Comparison of ENCODE assay signal across 1 cellular context in the genomic region with DNA sequence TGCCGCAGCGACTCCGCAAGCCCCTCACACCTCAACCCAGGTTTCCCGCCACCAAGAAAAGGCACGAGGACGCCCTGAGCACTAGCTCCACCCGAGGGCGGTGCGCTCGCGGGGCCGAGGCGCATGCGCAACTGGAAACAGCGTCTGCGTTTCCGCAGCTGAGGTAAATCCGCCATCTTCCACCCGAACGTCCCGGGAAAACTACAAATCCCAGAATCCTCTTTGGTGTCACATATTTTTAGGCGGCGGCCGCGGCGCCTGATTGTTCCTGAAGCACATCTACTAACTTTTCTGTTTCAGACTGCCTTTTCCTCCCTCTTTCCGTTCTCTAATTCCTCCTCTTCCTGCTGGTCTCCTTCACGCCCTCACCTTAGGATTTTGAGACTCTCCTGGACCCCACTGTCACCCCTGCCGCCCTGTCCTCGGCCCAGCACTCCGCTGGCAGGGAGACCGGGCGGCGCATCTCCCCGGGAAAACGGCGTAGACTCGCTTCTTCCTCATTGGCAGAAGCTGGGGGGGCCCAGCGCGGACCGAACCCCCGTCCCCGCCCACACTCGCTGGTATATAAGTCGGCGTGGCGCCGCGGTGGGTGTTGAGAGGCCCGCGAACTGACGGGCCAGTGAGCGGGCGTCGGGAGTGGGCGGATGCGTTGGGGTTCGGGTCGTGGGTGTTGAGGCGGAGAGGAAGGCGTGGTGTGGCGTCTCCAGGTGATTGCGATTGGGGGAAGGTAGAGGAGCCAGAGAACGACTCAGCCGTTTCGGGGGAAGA.
TF ChIP-seq lines count a peak whose summit lies in the region.

A gene with protein sequence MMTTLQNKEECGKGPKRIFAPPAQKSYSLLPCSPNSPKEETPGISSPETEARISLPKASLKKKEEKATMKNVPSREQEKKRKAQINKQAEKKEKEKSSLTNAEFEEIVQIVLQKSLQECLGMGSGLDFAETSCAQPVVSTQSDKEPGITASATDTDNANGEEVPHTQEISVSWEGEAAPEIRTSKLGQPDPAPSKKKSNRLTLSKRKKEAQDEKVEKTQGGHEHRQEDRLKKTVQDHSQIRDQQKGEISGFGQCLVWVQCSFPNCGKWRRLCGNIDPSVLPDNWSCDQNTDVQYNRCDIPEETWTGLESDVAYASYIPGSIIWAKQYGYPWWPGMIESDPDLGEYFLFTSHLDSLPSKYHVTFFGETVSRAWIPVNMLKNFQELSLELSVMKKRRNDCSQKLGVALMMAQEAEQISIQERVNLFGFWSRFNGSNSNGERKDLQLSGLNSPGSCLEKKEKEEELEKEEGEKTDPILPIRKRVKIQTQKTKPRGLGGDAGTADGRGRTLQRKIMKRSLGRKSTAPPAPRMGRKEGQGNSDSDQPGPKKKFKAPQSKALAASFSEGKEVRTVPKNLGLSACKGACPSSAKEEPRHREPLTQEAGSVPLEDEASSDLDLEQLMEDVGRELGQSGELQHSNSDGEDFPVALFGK (minus strand): TSS at position 505 of the 768 bp plus-strand sequence. CDS start 8,054 bp downstream, outside the sequence.

TF ChIP-seq in HepG2, 621 proteins besides CTCF, POLR2A, EP300 and RAD21 (continued from another document and continues in another):
- TF ChIP-seq, protein P1, sequence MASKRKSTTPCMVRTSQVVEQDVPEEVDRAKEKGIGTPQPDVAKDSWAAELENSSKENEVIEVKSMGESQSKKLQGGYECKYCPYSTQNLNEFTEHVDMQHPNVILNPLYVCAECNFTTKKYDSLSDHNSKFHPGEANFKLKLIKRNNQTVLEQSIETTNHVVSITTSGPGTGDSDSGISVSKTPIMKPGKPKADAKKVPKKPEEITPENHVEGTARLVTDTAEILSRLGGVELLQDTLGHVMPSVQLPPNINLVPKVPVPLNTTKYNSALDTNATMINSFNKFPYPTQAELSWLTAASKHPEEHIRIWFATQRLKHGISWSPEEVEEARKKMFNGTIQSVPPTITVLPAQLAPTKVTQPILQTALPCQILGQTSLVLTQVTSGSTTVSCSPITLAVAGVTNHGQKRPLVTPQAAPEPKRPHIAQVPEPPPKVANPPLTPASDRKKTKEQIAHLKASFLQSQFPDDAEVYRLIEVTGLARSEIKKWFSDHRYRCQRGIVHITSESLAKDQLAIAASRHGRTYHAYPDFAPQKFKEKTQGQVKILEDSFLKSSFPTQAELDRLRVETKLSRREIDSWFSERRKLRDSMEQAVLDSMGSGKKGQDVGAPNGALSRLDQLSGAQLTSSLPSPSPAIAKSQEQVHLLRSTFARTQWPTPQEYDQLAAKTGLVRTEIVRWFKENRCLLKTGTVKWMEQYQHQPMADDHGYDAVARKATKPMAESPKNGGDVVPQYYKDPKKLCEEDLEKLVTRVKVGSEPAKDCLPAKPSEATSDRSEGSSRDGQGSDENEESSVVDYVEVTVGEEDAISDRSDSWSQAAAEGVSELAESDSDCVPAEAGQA (IDR thresholded peaks at IDR 0.05; ENCODE audit: low read depth): peak; percentile 70
- TF ChIP-seq, protein P1 (CRISPR knock-in tag; IDR thresholded peaks at IDR 0.05; ENCODE audit: borderline replicate concordance): no peak; the same call in 1 of the 2 replicates
- TF ChIP-seq SCMH1 (CRISPR knock-in tag; IDR thresholded peaks at IDR 0.05; ENCODE audit: borderline replicate concordance): no peak
- TF ChIP-seq ZSCAN9 (CRISPR knock-in tag; IDR thresholded peaks at IDR 0.05; ENCODE audit: borderline replicate concordance): no peak; the same call in none of the 2 replicates
- TF ChIP-seq, protein P2, sequence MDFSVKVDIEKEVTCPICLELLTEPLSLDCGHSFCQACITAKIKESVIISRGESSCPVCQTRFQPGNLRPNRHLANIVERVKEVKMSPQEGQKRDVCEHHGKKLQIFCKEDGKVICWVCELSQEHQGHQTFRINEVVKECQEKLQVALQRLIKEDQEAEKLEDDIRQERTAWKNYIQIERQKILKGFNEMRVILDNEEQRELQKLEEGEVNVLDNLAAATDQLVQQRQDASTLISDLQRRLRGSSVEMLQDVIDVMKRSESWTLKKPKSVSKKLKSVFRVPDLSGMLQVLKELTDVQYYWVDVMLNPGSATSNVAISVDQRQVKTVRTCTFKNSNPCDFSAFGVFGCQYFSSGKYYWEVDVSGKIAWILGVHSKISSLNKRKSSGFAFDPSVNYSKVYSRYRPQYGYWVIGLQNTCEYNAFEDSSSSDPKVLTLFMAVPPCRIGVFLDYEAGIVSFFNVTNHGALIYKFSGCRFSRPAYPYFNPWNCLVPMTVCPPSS (IDR thresholded peaks at IDR 0.05): no peak
- no peak; the same call in none of the 2 replicates for TF ChIP-seq ZNF746 (CRISPR knock-in tag; IDR thresholded peaks at IDR 0.05)
- TF ChIP-seq ZMAT3 (CRISPR knock-in tag; conservative IDR thresholded peaks at IDR 0.05): peak; percentile 89
- TF ChIP-seq, protein P3, sequence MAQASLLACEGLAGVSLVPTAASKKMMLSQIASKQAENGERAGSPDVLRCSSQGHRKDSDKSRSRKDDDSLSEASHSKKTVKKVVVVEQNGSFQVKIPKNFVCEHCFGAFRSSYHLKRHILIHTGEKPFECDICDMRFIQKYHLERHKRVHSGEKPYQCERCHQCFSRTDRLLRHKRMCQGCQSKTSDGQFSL (CRISPR knock-in tag; IDR thresholded peaks at IDR 0.05): peak; percentile 80; the same call in 1 of the 2 replicates
- TF ChIP-seq, protein P4, sequence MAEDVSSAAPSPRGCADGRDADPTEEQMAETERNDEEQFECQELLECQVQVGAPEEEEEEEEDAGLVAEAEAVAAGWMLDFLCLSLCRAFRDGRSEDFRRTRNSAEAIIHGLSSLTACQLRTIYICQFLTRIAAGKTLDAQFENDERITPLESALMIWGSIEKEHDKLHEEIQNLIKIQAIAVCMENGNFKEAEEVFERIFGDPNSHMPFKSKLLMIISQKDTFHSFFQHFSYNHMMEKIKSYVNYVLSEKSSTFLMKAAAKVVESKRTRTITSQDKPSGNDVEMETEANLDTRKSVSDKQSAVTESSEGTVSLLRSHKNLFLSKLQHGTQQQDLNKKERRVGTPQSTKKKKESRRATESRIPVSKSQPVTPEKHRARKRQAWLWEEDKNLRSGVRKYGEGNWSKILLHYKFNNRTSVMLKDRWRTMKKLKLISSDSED (CRISPR knock-in tag; IDR thresholded peaks at IDR 0.05): peak; percentile 47; the same call in 1 of the 2 replicates
- TF ChIP-seq ATF7 (IDR thresholded peaks at IDR 0.05): no peak
- TF ChIP-seq ATF7 (CRISPR knock-in tag; IDR thresholded peaks at IDR 0.05): no peak
- 0 out of 2 replicates have a peak, but pooled peaks have one; percentile 7 for TF ChIP-seq FLYWCH1 (CRISPR knock-in tag; IDR thresholded peaks at IDR 0.05)
- TF ChIP-seq SP5 (CRISPR knock-in tag; IDR thresholded peaks at IDR 0.05; ENCODE audit: borderline replicate concordance, low read depth): peak; percentile 93
- peak; percentile 24; the same call in 1 of the 2 replicates for TF ChIP-seq ZNF460 (CRISPR knock-in tag; IDR thresholded peaks at IDR 0.05; ENCODE audit: borderline replicate concordance)
- peak; percentile 94 for TF ChIP-seq ZFX (CRISPR knock-in tag; IDR thresholded peaks at IDR 0.05; ENCODE audit: low read depth)
- TF ChIP-seq MTF2 (CRISPR knock-in tag; IDR thresholded peaks at IDR 0.05; ENCODE audit: borderline replicate concordance): peak; percentile 68; the same call in 1 of the 2 replicates
- TF ChIP-seq YY1 (IDR thresholded peaks at IDR 0.05; ENCODE audit: insufficient read depth, insufficient replicate concordance, low read depth, low read length): peak; percentile 93
- no peak for TF ChIP-seq ZNF674 (CRISPR knock-in tag; IDR thresholded peaks at IDR 0.05; ENCODE audit: low read depth)
- no peak for TF ChIP-seq IKZF1 (IDR thresholded peaks at IDR 0.05)
- TF ChIP-seq ZNF383 (CRISPR knock-in tag; IDR thresholded peaks at IDR 0.05; ENCODE audit: borderline replicate concordance): peak; percentile 6; the same call in 1 of the 2 replicates
- no peak for TF ChIP-seq MLLT10 (CRISPR knock-in tag; IDR thresholded peaks at IDR 0.05)
- peak; percentile 85 for TF ChIP-seq TP53 (CRISPR knock-in tag; conservative IDR thresholded peaks at IDR 0.05)
- TF ChIP-seq, protein P5, sequence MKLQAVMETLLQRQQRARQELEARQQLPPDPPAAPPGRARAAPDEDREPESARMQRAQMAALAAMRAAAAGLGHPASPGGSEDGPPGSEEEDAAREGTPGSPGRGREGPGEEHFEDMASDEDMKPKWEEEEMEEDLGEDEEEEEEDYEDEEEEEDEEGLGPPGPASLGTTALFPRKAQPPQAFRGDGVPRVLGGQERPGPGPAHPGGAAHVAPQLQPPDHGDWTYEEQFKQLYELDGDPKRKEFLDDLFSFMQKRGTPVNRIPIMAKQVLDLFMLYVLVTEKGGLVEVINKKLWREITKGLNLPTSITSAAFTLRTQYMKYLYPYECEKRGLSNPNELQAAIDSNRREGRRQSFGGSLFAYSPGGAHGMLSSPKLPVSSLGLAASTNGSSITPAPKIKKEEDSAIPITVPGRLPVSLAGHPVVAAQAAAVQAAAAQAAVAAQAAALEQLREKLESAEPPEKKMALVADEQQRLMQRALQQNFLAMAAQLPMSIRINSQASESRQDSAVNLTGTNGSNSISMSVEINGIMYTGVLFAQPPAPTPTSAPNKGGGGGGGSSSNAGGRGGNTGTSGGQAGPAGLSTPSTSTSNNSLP (IDR thresholded peaks at IDR 0.05; ENCODE audit: low read depth, low read length): peak; percentile 13; the same call in 1 of the 2 replicates
- TF ChIP-seq, protein P6, sequence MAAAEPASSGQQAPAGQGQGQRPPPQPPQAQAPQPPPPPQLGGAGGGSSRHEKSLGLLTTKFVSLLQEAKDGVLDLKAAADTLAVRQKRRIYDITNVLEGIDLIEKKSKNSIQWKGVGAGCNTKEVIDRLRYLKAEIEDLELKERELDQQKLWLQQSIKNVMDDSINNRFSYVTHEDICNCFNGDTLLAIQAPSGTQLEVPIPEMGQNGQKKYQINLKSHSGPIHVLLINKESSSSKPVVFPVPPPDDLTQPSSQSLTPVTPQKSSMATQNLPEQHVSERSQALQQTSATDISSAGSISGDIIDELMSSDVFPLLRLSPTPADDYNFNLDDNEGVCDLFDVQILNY (CRISPR knock-in tag; conservative IDR thresholded peaks at IDR 0.05): peak; percentile 62; the same call in 1 of the 2 replicates
- TF ChIP-seq MAFG (CRISPR knock-in tag; IDR thresholded peaks at IDR 0.05): no peak
- TF ChIP-seq SIN3B (IDR thresholded peaks at IDR 0.05; ENCODE audit: low read length): no peak
- no peak for TF ChIP-seq RELA (CRISPR knock-in tag; IDR thresholded peaks at IDR 0.05)
- peak; percentile 90 for TF ChIP-seq HDAC1 (CRISPR knock-in tag; IDR thresholded peaks at IDR 0.05)
- no peak for TF ChIP-seq NR3C1 (CRISPR knock-in tag; IDR thresholded peaks at IDR 0.05)
- no peak; the same call in 1 of the 2 replicates for TF ChIP-seq CBFB (CRISPR knock-in tag; IDR thresholded peaks at IDR 0.05)
- peak; percentile 95 for TF ChIP-seq TAF15 (IDR thresholded peaks at IDR 0.05; ENCODE audit: low read depth, low read length, poor library complexity, severe bottlenecking)
- TF ChIP-seq ZNF33B (CRISPR knock-in tag; IDR thresholded peaks at IDR 0.05): peak; percentile 84
- TF ChIP-seq ESRRA (CRISPR knock-in tag; IDR thresholded peaks at IDR 0.05; ENCODE audit: low read depth): no peak
- no peak; the same call in 1 of the 2 replicates for TF ChIP-seq STAT5B (CRISPR knock-in tag; IDR thresholded peaks at IDR 0.05)
- TF ChIP-seq, protein P7, sequence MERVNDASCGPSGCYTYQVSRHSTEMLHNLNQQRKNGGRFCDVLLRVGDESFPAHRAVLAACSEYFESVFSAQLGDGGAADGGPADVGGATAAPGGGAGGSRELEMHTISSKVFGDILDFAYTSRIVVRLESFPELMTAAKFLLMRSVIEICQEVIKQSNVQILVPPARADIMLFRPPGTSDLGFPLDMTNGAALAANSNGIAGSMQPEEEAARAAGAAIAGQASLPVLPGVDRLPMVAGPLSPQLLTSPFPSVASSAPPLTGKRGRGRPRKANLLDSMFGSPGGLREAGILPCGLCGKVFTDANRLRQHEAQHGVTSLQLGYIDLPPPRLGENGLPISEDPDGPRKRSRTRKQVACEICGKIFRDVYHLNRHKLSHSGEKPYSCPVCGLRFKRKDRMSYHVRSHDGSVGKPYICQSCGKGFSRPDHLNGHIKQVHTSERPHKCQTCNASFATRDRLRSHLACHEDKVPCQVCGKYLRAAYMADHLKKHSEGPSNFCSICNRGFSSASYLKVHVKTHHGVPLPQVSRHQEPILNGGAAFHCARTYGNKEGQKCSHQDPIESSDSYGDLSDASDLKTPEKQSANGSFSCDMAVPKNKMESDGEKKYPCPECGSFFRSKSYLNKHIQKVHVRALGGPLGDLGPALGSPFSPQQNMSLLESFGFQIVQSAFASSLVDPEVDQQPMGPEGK (CRISPR knock-in tag; IDR thresholded peaks at IDR 0.05): peak; percentile 99
- peak; percentile 58 for TF ChIP-seq ZMYM4 (CRISPR knock-in tag; IDR thresholded peaks at IDR 0.05)
- TF ChIP-seq, protein P8, sequence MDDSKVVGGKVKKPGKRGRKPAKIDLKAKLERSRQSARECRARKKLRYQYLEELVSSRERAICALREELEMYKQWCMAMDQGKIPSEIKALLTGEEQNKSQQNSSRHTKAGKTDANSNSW (CRISPR knock-in tag; IDR thresholded peaks at IDR 0.05; ENCODE audit: borderline replicate concordance): peak; percentile 81; the same call in 1 of the 2 replicates
- TF ChIP-seq GTF2F1 (IDR thresholded peaks at IDR 0.05; ENCODE audit: low read length): peak; percentile 89
- TF ChIP-seq, protein P9, sequence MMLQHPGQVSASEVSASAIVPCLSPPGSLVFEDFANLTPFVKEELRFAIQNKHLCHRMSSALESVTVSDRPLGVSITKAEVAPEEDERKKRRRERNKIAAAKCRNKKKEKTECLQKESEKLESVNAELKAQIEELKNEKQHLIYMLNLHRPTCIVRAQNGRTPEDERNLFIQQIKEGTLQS (CRISPR knock-in tag; IDR thresholded peaks at IDR 0.05): peak; percentile 28; the same call in 1 of the 2 replicates
- peak; percentile 77 for TF ChIP-seq KAT8 (CRISPR knock-in tag; IDR thresholded peaks at IDR 0.05)
- TF ChIP-seq CAMTA2 (CRISPR knock-in tag; IDR thresholded peaks at IDR 0.05; ENCODE audit: borderline replicate concordance): 0 out of 2 replicates have a peak, but pooled peaks have one; percentile 46
- peak; percentile 49; the same call in 1 of the 2 replicates for TF ChIP-seq CBX5 (CRISPR knock-in tag; IDR thresholded peaks at IDR 0.05; ENCODE audit: borderline replicate concordance)
- peak; percentile 71; the same call in 1 of the 2 replicates for TF ChIP-seq ZFP37 (CRISPR knock-in tag; IDR thresholded peaks at IDR 0.05; ENCODE audit: borderline replicate concordance)
